In genomic region chr1:146376708-146377496, GRCh38 we compare ENCODE assay signal across 8 cellular contexts.
A peak's percentile ranks its signal among the peaks of the same experiment; 100 is the strongest.
DNase-seq lines count a peak whose midpoint lies in the region; ATAC-seq and TF ChIP-seq lines count a peak whose summit lies in the region.
"Not testable (repeated sequence)": the region's sequence is repeated elsewhere in the genome, so short reads cannot be mapped to it uniquely, and the experiment has no call there.

No MANE protein-coding gene starts in this region.

- H4K20me1 ChIP-seq in BLaER1 = not testable (repeated sequence)

- H3K27me3 ChIP-seq in BLaER1, left lung: not testable (repeated sequence)

- H3K4me3 ChIP-seq in BLaER1 = peak overlapping the region; percentile 63
- H3K4me3 ChIP-seq in coronary artery = peak overlapping the region; percentile 63
- H3K4me3 ChIP-seq in left lung = peak overlapping the region; percentile 9 to 36

- H3K4me2 ChIP-seq in BLaER1 = peak overlapping the region; percentile 77

- ATAC-seq in GM19324 (IDR thresholded peaks at IDR 0.05; ENCODE audit: low FRiP score, unreplicated experiment) = peak; percentile 90
- peak; percentile 92 for ATAC-seq in HG03457 (IDR thresholded peaks at IDR 0.05; ENCODE audit: unreplicated experiment)
- ATAC-seq in left lung = peak; percentile 85

- H3K9me3 ChIP-seq in BLaER1, left lung: not testable (repeated sequence)

- intact Hi-C loops in left lung (cut with DNase I) = not testable (repeated sequence)

- H3K36me3 ChIP-seq in BLaER1, left lung: not testable (repeated sequence)

- TF ChIP-seq CTCF in coronary artery (IDR thresholded peaks at IDR 0.05); left lung (IDR thresholded peaks at IDR 0.05): not testable (repeated sequence)

- H3K9ac ChIP-seq in BLaER1 = peak overlapping the region; percentile 74

- peak; percentile 78 to 90 for DNase-seq in NCI-H524 (lab: John Stamatoyannopoulos, UW)
- DNase-seq in activated CD4-positive, alpha-beta T cell treated with anti-CD3 and anti-CD28 coated beads for 48 hours = peak; percentile 85
- DNase-seq in coronary artery (ENCODE audit: low spot score) = peak; percentile 84
- peak; percentile 53 to 60 for DNase-seq in left lung
- peak; percentile 71 to 83 for DNase-seq in stimulated activated CD4-positive, alpha-beta T cell treated with anti-CD3 and anti-CD28 coated beads, Interleukin-2, amount 100 ng/mL, for 24 hours

- H3K4me1 ChIP-seq in BLaER1, left lung: not testable (repeated sequence)

- H3K27ac ChIP-seq in BLaER1 (peak overlapping the region; percentile 71), coronary artery (peak overlapping the region; percentile 88 to 93), left lung (peak overlapping the region; percentile 87 to 96)

Comparison
In these comparisons a context has a peak if more than half of its experiments do, and no peak if none do; other contexts are left out.
1. Peak in every context shown above with its lines: DNase-seq, ATAC-seq, H3K4me3 ChIP-seq and H3K27ac ChIP-seq.